19 cellular contexts compared by ENCODE assay signal in the genomic region with DNA sequence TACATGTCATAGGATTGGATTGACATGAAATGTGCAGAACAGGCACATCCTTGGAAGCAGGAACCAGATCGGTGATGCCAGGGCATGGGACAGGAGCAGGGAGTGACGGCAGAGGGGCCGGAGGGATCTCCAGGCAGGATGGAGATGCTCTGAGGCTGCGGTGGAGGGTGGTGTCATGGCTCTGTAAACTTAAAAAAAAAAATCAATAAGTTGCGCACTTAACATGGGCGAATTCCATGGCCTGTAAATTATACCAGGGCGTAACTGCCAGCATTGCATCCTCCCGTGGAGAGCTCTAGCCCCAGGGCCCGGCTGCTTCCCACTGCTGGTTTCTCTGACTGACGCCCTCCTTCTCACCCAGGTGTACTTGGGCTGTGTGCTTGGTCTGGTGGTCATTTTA. TPM values are rescaled to one million over a fixed set of nuclear protein-coding genes. Genes with fewer than 3 reads are reported as not detected.
"Had no signal": no experiment of that assay in that cellular context is flagged by ENCODE, and none has a peak within 500 bp of the region (broad histone marks: within the 10 kb centered on the region; RNA-seq: fewer than 3 reads in every experiment).

No MANE protein-coding gene starts in this region.

- DNase-seq: colonic mucosa; dermis blood vessel endothelial cell; esophagus squamous epithelium; foreskin fibroblast; immature natural killer cell; mammary epithelial cell; mucosa of descending colon; naive thymus-derived CD8-positive, alpha-beta T cell; retina; sigmoid colon; stimulated activated CD4-positive, alpha-beta T cell treated with anti-CD3 and anti-CD28 coated beads, Interleukin-2, amount 100 ng/mL, for 24 hours; stimulated activated naive CD4-positive, alpha-beta T cell; stomach; substantia nigra; transverse colon had no signal

- ATAC-seq: mucosa of descending colon; naive thymus-derived CD8-positive, alpha-beta T cell; psoas muscle had no signal

RNA-seq across cellular contexts. Expression of a gene that starts 8.7 kb away (rescaled TPM):
- total RNA-seq: dermis blood vessel endothelial cell; epithelial cell of proximal tubule; mesenteric fat pad; mucosa of descending colon; naive thymus-derived CD8-positive, alpha-beta T cell; omental fat pad; psoas muscle; sigmoid colon; stomach had no signal
